ENCODE assay signal across 8 cellular contexts in the genomic region with DNA sequence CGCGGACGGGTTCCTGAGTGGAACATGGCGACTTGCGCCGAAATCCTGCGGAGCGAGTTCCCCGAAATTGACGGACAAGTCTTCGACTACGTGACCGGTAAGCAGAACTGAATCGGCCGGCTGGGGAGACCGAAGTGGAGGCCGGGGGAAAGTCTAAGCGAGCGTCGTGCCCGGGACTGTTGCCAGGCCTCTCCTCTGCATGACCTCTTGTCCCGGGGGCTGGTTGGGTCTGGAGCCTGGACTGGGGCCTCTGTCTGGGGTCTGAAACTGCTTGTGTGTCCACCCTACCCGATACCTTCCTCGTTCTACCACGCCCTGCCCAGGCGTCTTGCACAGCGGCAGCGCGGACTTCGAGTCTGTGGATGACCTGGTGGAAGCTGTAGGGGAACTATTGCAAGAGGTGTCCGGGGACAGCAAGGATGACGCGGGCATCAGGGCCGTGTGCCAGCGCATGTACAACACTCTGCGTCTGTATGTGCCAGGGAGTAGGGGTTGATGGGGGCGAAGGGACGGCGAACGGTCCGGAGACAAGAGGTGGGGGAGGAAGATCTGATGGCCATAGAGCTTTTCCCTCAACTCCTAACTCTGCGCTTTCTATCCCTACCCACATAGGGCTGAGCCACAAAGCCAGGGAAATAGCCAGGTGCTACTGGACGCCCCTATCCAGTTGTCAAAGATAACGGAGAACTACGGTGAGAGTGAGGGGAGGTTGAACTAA. TPM values are rescaled to one million over a fixed set of nuclear protein-coding genes. Genes with fewer than 3 reads are reported as not detected.
A peak's percentile ranks its signal among the peaks of the same experiment; 100 is the strongest.
DNase-seq lines count a peak whose midpoint lies in the region; ATAC-seq lines count a peak whose summit lies in the region.

Gene ABCF3, plus strand, starts transcription at position 16 of the 718 bp plus-strand sequence. Its CDS starts 9 bp downstream, at position 25.

- intact Hi-C loops in naive thymus-derived CD4-positive, alpha-beta T cell (cut with micrococcal nuclease): loop anchor here (1.0 to 5.0 kb wide), 10 partner anchors 12 to 1401 kb away; partner anchors contain the start of genes EEF1AKMT4 (in 2 of the 2), EIF2B5 (in 2 of the 2), EIF4G1 (in 2 of the 2) and AP2M1 (in 1 of the 2)

- H3K27ac Mint-ChIP-seq in activated CD8-positive, alpha-beta memory T cell treated with anti-CD3 and anti-CD28 coated beads, Interleukin-2, amount 10 ng/mL, durations not matched to agents 7 days and 5 days: peak within 1 kb of the TSS; percentile 91
- H3K27ac Mint-ChIP-seq in naive thymus-derived CD4-positive, alpha-beta T cell: peak within 1 kb of the TSS; percentile 89 to 98 (median 97)

- CTCF ChIA-PET in activated CD8-positive, alpha-beta memory T cell treated with anti-CD3 and anti-CD28 coated beads, Interleukin-2, amount 10 ng/mL, durations not matched to agents 7 days and 5 days (lab: Charles Lee): interaction anchor here (0.7 to 3.4 kb wide), 7 partner anchors 12 to 302 kb away, joined by 3 to 20 read pairs (median 3); partner anchors contain the start of genes ABCC5, AP2M1, EIF2B5 and PARL
- CTCF ChIA-PET in naive thymus-derived CD4-positive, alpha-beta T cell (lab: Charles Lee): interaction anchor here (0.7 to 1.1 kb wide), 3 partner anchors 13 to 171 kb away, joined by 3 to 4 read pairs (median 3); no protein-coding TSS in a partner anchor

- H3K9me3 Mint-ChIP-seq in activated CD8-positive, alpha-beta memory T cell treated with anti-CD3 and anti-CD28 coated beads, Interleukin-2, amount 10 ng/mL, durations not matched to agents 7 days and 5 days (ENCODE audit: low read depth): no peaks in the 10 kb centered on the region
- no peaks in the 10 kb centered on the region for H3K9me3 Mint-ChIP-seq in naive thymus-derived CD4-positive, alpha-beta T cell

- peaks cover 75% of the 10 kb centered on the region for H3K36me3 ChIP-seq in SK-N-MC (ENCODE audit: insufficient read depth, low read length)
- peaks cover 39 to 53% of the 10 kb centered on the region in 2 donors for H3K36me3 ChIP-seq in esophagus (ENCODE audit: control insufficient read depth in 2 of 2, insufficient read depth in 2 of 2, low read length in 1 of 2)
- peaks cover 17 to 73% (median 18%) of the 10 kb centered on the region in 3 experiments for H3K36me3 ChIP-seq in naive thymus-derived CD4-positive, alpha-beta T cell (ENCODE audit: control insufficient read depth in 2 of 3, insufficient read depth in 3 of 3, low read length in 3 of 3)

- H3K27me3 ChIP-seq in esophagus (ENCODE audit: control insufficient read depth in 1 of 2, insufficient read depth in 2 of 2, low read length in 2 of 2): no peaks in the 10 kb centered on the region
- no peaks in the 10 kb centered on the region for H3K27me3 ChIP-seq in naive thymus-derived CD4-positive, alpha-beta T cell (ENCODE audit: control insufficient read depth in 2 of 2, insufficient read depth in 2 of 2, low read length in 2 of 2)

- DNase-seq in activated CD8-positive, alpha-beta memory T cell treated with anti-CD3 and anti-CD28 coated beads, Interleukin-2, amount 10 ng/mL, durations not matched to agents 7 days and 5 days: no peak
- DNase-seq in activated CD8-positive, alpha-beta memory T cell treated with anti-CD3 and anti-CD28 coated beads, Interleukin-2, amount 50 U/mL, for 4 hours: no peak
- DNase-seq in SK-N-MC (ENCODE audit: low read depth, low spot score) (no peak), GDM1 (lab: John Stamatoyannopoulos, UW) (no peak)
- no peak for DNase-seq in naive thymus-derived CD4-positive, alpha-beta T cell
- DNase-seq in stimulated activated CD8-positive, alpha-beta memory T cell treated with anti-CD3 and anti-CD28 coated beads, Interleukin-4, amount 100 ng/mL, for 48 hours: no peak

- peak within 1 kb of the TSS; percentile 97 for H3K9ac ChIP-seq in SK-N-MC (ENCODE audit: insufficient read length)

- H3K27me3 Mint-ChIP-seq in activated CD8-positive, alpha-beta memory T cell treated with anti-CD3 and anti-CD28 coated beads, Interleukin-2, amount 10 ng/mL, durations not matched to agents 7 days and 5 days: no peaks in the 10 kb centered on the region
- no peaks in the 10 kb centered on the region for H3K27me3 Mint-ChIP-seq in naive thymus-derived CD4-positive, alpha-beta T cell

- no peaks in the 10 kb centered on the region for H3K9me3 ChIP-seq in SK-N-MC (ENCODE audit: low read depth, low read length)
- no peaks in the 10 kb centered on the region for H3K9me3 ChIP-seq in esophagus (ENCODE audit: control insufficient read depth in 2 of 2, insufficient read depth in 1 of 2, low read depth in 1 of 2, low read length in 1 of 2)
- no peaks in the 10 kb centered on the region for H3K9me3 ChIP-seq in naive thymus-derived CD4-positive, alpha-beta T cell (ENCODE audit: control insufficient read depth in 2 of 3, low read length in 3 of 3)

- 1% methylated on average over 45 of the region's 45 CpGs for WGBS in esophagus, 2 donors

- no peak for ATAC-seq in activated CD8-positive, alpha-beta memory T cell treated with anti-CD3 and anti-CD28 coated beads, Interleukin-2, amount 10 ng/mL, durations not matched to agents 7 days and 5 days
- ATAC-seq in HG02981 (IDR thresholded peaks at IDR 0.05; ENCODE audit: unreplicated experiment): peak; percentile 25
- ATAC-seq in naive thymus-derived CD4-positive, alpha-beta T cell: peak; percentile 23

- H3K4me3 ChIP-seq in SK-N-MC: peak within 1 kb of the TSS; percentile 99
- H3K4me3 ChIP-seq in esophagus (ENCODE audit: low read depth in 1 of 2, low read length in 2 of 2): peak within 1 kb of the TSS; percentile 88 to 96
- H3K4me3 ChIP-seq in naive thymus-derived CD4-positive, alpha-beta T cell (ENCODE audit: low read length): peak within 1 kb of the TSS; percentile 81

- H3K27ac ChIP-seq in SK-N-MC: peak within 1 kb of the TSS; percentile 93
- peak within 1 kb of the TSS; percentile 89 to 94 for H3K27ac ChIP-seq in esophagus (ENCODE audit: low read depth in 2 of 2, low read length in 1 of 2)
- H3K27ac ChIP-seq in naive thymus-derived CD4-positive, alpha-beta T cell (ENCODE audit: low read depth, low read length): peak within 1 kb of the TSS; percentile 89

- POLR2A ChIA-PET in naive thymus-derived CD4-positive, alpha-beta T cell (lab: Charles Lee): interaction anchor here (0.7 to 1.8 kb wide), 5 partner anchors 9 to 176 kb away, joined by 3 to 15 read pairs (median 4); partner anchors contain the start of genes ABCC5 and AP2M1

- H3K4me3 Mint-ChIP-seq in activated CD8-positive, alpha-beta memory T cell treated with anti-CD3 and anti-CD28 coated beads, Interleukin-2, amount 10 ng/mL, durations not matched to agents 7 days and 5 days: peak within 1 kb of the TSS; percentile 86
- peak within 1 kb of the TSS; percentile 91 to 100 (median 98) for H3K4me3 Mint-ChIP-seq in naive thymus-derived CD4-positive, alpha-beta T cell

- peaks cover 30% of the 10 kb centered on the region for H3K4me1 Mint-ChIP-seq in activated CD8-positive, alpha-beta memory T cell treated with anti-CD3 and anti-CD28 coated beads, Interleukin-2, amount 10 ng/mL, durations not matched to agents 7 days and 5 days
- peaks cover 31 to 52% (median 43%) of the 10 kb centered on the region in 7 donors for H3K4me1 Mint-ChIP-seq in naive thymus-derived CD4-positive, alpha-beta T cell

- peaks cover 40% of the 10 kb centered on the region for H3K36me3 Mint-ChIP-seq in activated CD8-positive, alpha-beta memory T cell treated with anti-CD3 and anti-CD28 coated beads, Interleukin-2, amount 10 ng/mL, durations not matched to agents 7 days and 5 days
- H3K36me3 Mint-ChIP-seq in naive thymus-derived CD4-positive, alpha-beta T cell: peaks cover 4 to 34% (median 9%) of the 10 kb centered on the region in 5 donors

- peaks cover 0 to 14% of the 10 kb centered on the region in 2 donors for H3K4me1 ChIP-seq in esophagus (ENCODE audit: control insufficient read depth in 2 of 2, insufficient read depth in 2 of 2, low read length in 1 of 2)
- H3K4me1 ChIP-seq in naive thymus-derived CD4-positive, alpha-beta T cell (ENCODE audit: control insufficient read depth in 2 of 2, insufficient read depth in 2 of 2, low read length in 2 of 2): peaks cover 18 to 24% of the 10 kb centered on the region in 2 donors

RNA-seq across cellular contexts. Expression of gene ABCF3, which starts in this region (rescaled TPM):
- total RNA-seq in activated CD8-positive, alpha-beta memory T cell treated with anti-CD3 and anti-CD28 coated beads, Interleukin-2, amount 10 ng/mL, durations not matched to agents 7 days and 5 days: 10 to 100 TPM; 57.6 to 60.2 TPM
- polyA plus RNA-seq in esophagus: 10 to 100 TPM; 42.3 to 42.4 TPM
- 100 to 1,000 TPM in 4 of 5 experiments, 10 to 100 TPM in 1; 79.3 to 153 (median 117) TPM for total RNA-seq in naive thymus-derived CD4-positive, alpha-beta T cell
- 10 to 100 TPM; 47.0 to 73.5 TPM for polyA plus RNA-seq in naive thymus-derived CD4-positive, alpha-beta T cell
